ENCODE assay signal across 8 cellular contexts in the genomic region with DNA sequence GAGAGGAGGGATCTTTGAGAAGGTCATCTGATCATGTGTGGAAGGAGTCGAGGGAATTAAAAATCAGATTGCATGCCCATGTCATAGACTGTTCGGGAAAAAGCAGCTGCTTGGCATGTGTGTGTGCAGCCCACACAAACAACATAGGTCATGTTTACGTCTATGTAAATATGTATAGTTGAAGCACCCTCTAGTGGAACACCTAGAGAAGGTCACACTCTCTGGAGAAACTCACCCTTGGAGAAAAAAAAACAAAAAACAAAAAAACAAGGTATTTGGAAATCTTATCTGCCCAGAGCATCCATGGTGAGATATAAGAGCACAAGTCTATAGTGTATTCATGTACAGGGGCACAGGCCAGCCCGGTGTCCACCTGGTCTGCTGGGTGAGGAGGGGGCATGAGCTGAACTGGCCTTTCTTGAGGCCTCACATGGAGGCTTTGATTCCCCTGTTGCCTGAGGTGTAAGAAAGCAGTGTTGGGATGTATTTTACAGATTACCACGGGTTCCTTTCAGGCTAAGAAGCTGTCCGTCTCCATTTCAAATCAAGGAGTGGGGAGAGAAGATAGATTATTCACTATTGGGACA.
DNase-seq lines count a peak whose midpoint lies in the region; ATAC-seq and TF ChIP-seq lines count a peak whose summit lies in the region.

No MANE protein-coding gene starts in this region.

- H3K4me2 ChIP-seq in smooth muscle cell, result no peak overlapping the region

- no peak overlapping the region for H3K9ac ChIP-seq in smooth muscle cell (ENCODE audit: low read depth)

- ATAC-seq in GM19463 (IDR thresholded peaks at IDR 0.05; ENCODE audit: unreplicated experiment) (peak; percentile 46), HG02840 (IDR thresholded peaks at IDR 0.05; ENCODE audit: low FRiP score, unreplicated experiment) (no peak)

- H3F3A ChIP-seq in smooth muscle cell (ENCODE audit: low read depth), result no peaks in the 10 kb centered on the region

- H3K36me3 ChIP-seq in smooth muscle cell (ENCODE audit: low read depth) (no peaks in the 10 kb centered on the region), right atrium auricular region (no peaks in the 10 kb centered on the region)

- H3K27me3 ChIP-seq in smooth muscle cell (ENCODE audit: low read depth), result no peaks in the 10 kb centered on the region
- H3K27me3 ChIP-seq in right atrium auricular region, result no peaks in the 10 kb centered on the region

- no peak overlapping the region for H3K27ac ChIP-seq in smooth muscle cell (ENCODE audit: low read depth)
- no peak overlapping the region for H3K27ac ChIP-seq in coronary artery
- no peak overlapping the region for H3K27ac ChIP-seq in right atrium auricular region

- H3K4me3 ChIP-seq in cardiac fibroblast (replicated peaks in 1 of 2; ENCODE audit: low read depth in 2 of 2, low read length in 2 of 2) (no peak overlapping the region), smooth muscle cell (no peak overlapping the region), coronary artery (no peak overlapping the region), right atrium auricular region (no peak overlapping the region)

- H3K4me1 ChIP-seq in smooth muscle cell (ENCODE audit: low read depth) (no peaks in the 10 kb centered on the region), right atrium auricular region (no peaks in the 10 kb centered on the region)

- DNase-seq in DMS114 treated with DMSO at 0.1 percent for 48 hours (lab: John Stamatoyannopoulos, UW; ENCODE audit: unreplicated experiment) (peak; percentile 33), NAMALWA (ENCODE audit: low spot score) (peak; percentile 72), cardiac fibroblast (ENCODE audit: low read depth in 2 of 2) (peak; percentile 10 to 48), smooth muscle cell (lab: John Stamatoyannopoulos, UW; ENCODE audit: unreplicated experiment) (no peak), coronary artery (ENCODE audit: low spot score) (no peak), right atrium auricular region (ENCODE audit: low spot score) (no peak)

- H3K9me3 ChIP-seq in smooth muscle cell (replicated peaks; ENCODE audit: low read depth), result no peaks in the 10 kb centered on the region
- H3K9me3 ChIP-seq in right atrium auricular region, result peaks cover 0 to 8% of the 10 kb centered on the region in 2 donors

- TF ChIP-seq CTCF in cardiac fibroblast (IDR thresholded peaks at IDR 0.05; ENCODE audit: low read depth, low read length) (peak; percentile 41), smooth muscle cell (IDR thresholded peaks at IDR 0.05; ENCODE audit: borderline replicate concordance, insufficient read depth, poor library complexity, severe bottlenecking) (peak; percentile 56), coronary artery (IDR thresholded peaks at IDR 0.05) (no peak), right atrium auricular region (IDR thresholded peaks at IDR 0.05) (no peak)

- no peaks in the 10 kb centered on the region for H4K20me1 ChIP-seq in smooth muscle cell (ENCODE audit: low read depth)

- no peaks in the 10 kb centered on the region for H3K79me2 ChIP-seq in smooth muscle cell (ENCODE audit: low read depth)

- WGBS in smooth muscle cell (ENCODE audit: low lambda C conversion rate), result 67% methylated on average over 6 of the region's 6 CpGs

- H2AFZ ChIP-seq in smooth muscle cell (ENCODE audit: low read depth), result no peak overlapping the region

Comparison
In these comparisons a context has a peak if more than half of its experiments do, and no peak if none do; other contexts are left out.
1. DNase-seq: peak in DMS114 treated with DMSO at 0.1 percent for 48 hours (single experiment), NAMALWA (single experiment) and cardiac fibroblast (2 of 2); none in smooth muscle cell (single experiment), coronary artery (single experiment) and right atrium auricular region (single experiment).
2. CTCF ChIP-seq: peak in cardiac fibroblast (single experiment) and smooth muscle cell (single experiment); none in coronary artery (single experiment) and right atrium auricular region (0 of 2).